In genomic region chr2:167264380-167264779, GRCh38 we compare ENCODE assay signal across 8 cellular contexts. TPM values are rescaled to one million over a fixed set of nuclear protein-coding genes. Genes with fewer than 3 reads are reported as not detected.
A peak's percentile ranks its signal among the peaks of the same experiment; 100 is the strongest.
DNase-seq lines count a peak whose midpoint lies in the region; ATAC-seq and TF ChIP-seq lines count a peak whose summit lies in the region.

No MANE protein-coding gene starts in this region.

- no peak for DNase-seq in GM10266 (ENCODE audit: extremely low spot score)
- DNase-seq in NCI-H1105 treated with DMSO at 0.1 percent for 48 hours (lab: John Stamatoyannopoulos, UW) = peak; percentile 34
- DNase-seq in cerebellar cortex (ENCODE audit: low spot score) = peak; percentile 61
- DNase-seq in myocyte (ENCODE audit: low read depth) = peak; percentile 10
- DNase-seq in stimulated activated naive CD4-positive, alpha-beta T cell treated with Interleukin-2 at 50 U/mL for 16 hours (lab: John Stamatoyannopoulos, UW) = no peak
- DNase-seq in aorta = no peak
- DNase-seq in NCI-H146 treated with DMSO at 0.1 percent for 48 hours (lab: John Stamatoyannopoulos, UW; ENCODE audit: unreplicated experiment) = no peak

- WGBS in aorta, 2 donors = 69 to 70% methylated on average over 5 of the region's 5 CpGs

- no peaks in the 10 kb centered on the region for H3K4me1 ChIP-seq in aorta (ENCODE audit: control insufficient read depth in 1 of 2, insufficient read depth in 2 of 2, low read length in 2 of 2)

- intact Hi-C loops in aorta (cut with DNase I) = no loop called here

- no peaks in the 10 kb centered on the region for H3K36me3 ChIP-seq in aorta (ENCODE audit: control insufficient read depth in 1 of 2, insufficient read depth in 2 of 2, low read length in 1 of 2)

- ATAC-seq in GM18858 (IDR thresholded peaks at IDR 0.05; ENCODE audit: unreplicated experiment) = no peak
- ATAC-seq in aorta (ENCODE audit: low FRiP score) = no peak

- no peak overlapping the region for H3K4me3 ChIP-seq in aorta (ENCODE audit: low read length in 2 of 2)

- H3K9me3 ChIP-seq in aorta (ENCODE audit: control insufficient read depth, low read length) = peaks cover 1% of the 10 kb centered on the region

- TF ChIP-seq CTCF in GM10266 (IDR thresholded peaks at IDR 0.05; ENCODE audit: control insufficient read depth, insufficient read depth, low read depth, missing control alignments) = peak; percentile 30

- no peak overlapping the region for H3K27ac ChIP-seq in aorta (ENCODE audit: low read depth in 1 of 2, low read length in 2 of 2)

- H3K27me3 ChIP-seq in aorta (ENCODE audit: control insufficient read depth in 1 of 2, insufficient read depth in 2 of 2, low read length in 1 of 2) = no peaks in the 10 kb centered on the region

RNA-seq across cellular contexts. Expression of gene B3GALT1, which starts 28.4 kb away (rescaled TPM):
- total RNA-seq in myocyte = 0.08 TPM in 1 of 2 replicates, not detected in the other
- polyA plus RNA-seq in myocyte (2012) = 0.04 TPM
- total RNA-seq in aorta = under 1 TPM; 0.30 to 0.39 TPM
- not detected for polyA plus RNA-seq in aorta

Comparison
In these comparisons a context has a peak if more than half of its experiments do, and no peak if none do; other contexts are left out.
1. DNase-seq: peak in NCI-H1105 treated with DMSO at 0.1 percent for 48 hours (single experiment), cerebellar cortex (single experiment) and myocyte (single experiment); none in GM10266 (single experiment), stimulated activated naive CD4-positive, alpha-beta T cell treated with Interleukin-2 at 50 U/mL for 16 hours (single experiment), aorta (0 of 2) and NCI-H146 treated with DMSO at 0.1 percent for 48 hours (single experiment).